In genomic region chr16:2022723-2023097, GRCh38 we compare ENCODE assay signal across 1 cellular context.
TF ChIP-seq lines count a peak whose summit lies in the region.

No MANE protein-coding gene starts in this region.

TF ChIP-seq in HepG2, 621 proteins besides CTCF, POLR2A, EP300 and RAD21:
- TF ChIP-seq ZSCAN30 (CRISPR knock-in tag; IDR thresholded peaks at IDR 0.05) (no peak), ATF7-NPFF (CRISPR knock-in tag; IDR thresholded peaks at IDR 0.05; ENCODE audit: low read depth) (no peak), CHD2 (IDR thresholded peaks at IDR 0.05; ENCODE audit: low read depth, low read length) (peak; percentile 72; the same call in 1 of the 2 replicates), YEATS4 (CRISPR knock-in tag; IDR thresholded peaks at IDR 0.05; ENCODE audit: borderline replicate concordance) (no peak), ZNF263 (CRISPR knock-in tag; IDR thresholded peaks at IDR 0.05) (no peak), PLRG1 (conservative IDR thresholded peaks at IDR 0.05) (no peak), THAP11 (CRISPR knock-in tag; IDR thresholded peaks at IDR 0.05) (no peak), ZNF205 (CRISPR knock-in tag; IDR thresholded peaks at IDR 0.05) (no peak), ZHX2 (IDR thresholded peaks at IDR 0.05; ENCODE audit: low read depth) (no peak), ZHX2 (CRISPR knock-in tag; IDR thresholded peaks at IDR 0.05; ENCODE audit: borderline replicate concordance) (no peak), SALL1 (CRISPR knock-in tag; IDR thresholded peaks at IDR 0.05) (no peak), THYN1 (CRISPR knock-in tag; IDR thresholded peaks at IDR 0.05; ENCODE audit: borderline replicate concordance, low read depth) (0 out of 2 replicates have a peak, but pooled peaks have one; percentile 38), BORCS8-MEF2B (CRISPR knock-in tag; IDR thresholded peaks at IDR 0.05) (0 out of 2 replicates have a peak, but pooled peaks have one; percentile 19), STAG1 (CRISPR knock-in tag; IDR thresholded peaks at IDR 0.05) (no peak), TP53 (CRISPR knock-in tag; conservative IDR thresholded peaks at IDR 0.05) (no peak), ATF7 (IDR thresholded peaks at IDR 0.05) (no peak), ATF7 (CRISPR knock-in tag; IDR thresholded peaks at IDR 0.05) (no peak), KLF15 (CRISPR knock-in tag; IDR thresholded peaks at IDR 0.05; ENCODE audit: borderline replicate concordance) (no peak), MED1 (CRISPR knock-in tag; IDR thresholded peaks at IDR 0.05) (no peak), ZNF766 (CRISPR knock-in tag; IDR thresholded peaks at IDR 0.05; ENCODE audit: borderline replicate concordance) (no peak), KDM5B (CRISPR knock-in tag; IDR thresholded peaks at IDR 0.05; ENCODE audit: borderline replicate concordance) (no peak)
- TF ChIP-seq, protein P1, sequence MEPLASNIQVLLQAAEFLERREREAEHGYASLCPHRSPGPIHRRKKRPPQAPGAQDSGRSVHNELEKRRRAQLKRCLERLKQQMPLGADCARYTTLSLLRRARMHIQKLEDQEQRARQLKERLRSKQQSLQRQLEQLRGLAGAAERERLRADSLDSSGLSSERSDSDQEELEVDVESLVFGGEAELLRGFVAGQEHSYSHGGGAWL (CRISPR knock-in tag; IDR thresholded peaks at IDR 0.05): no peak
- TF ChIP-seq, protein P2, sequence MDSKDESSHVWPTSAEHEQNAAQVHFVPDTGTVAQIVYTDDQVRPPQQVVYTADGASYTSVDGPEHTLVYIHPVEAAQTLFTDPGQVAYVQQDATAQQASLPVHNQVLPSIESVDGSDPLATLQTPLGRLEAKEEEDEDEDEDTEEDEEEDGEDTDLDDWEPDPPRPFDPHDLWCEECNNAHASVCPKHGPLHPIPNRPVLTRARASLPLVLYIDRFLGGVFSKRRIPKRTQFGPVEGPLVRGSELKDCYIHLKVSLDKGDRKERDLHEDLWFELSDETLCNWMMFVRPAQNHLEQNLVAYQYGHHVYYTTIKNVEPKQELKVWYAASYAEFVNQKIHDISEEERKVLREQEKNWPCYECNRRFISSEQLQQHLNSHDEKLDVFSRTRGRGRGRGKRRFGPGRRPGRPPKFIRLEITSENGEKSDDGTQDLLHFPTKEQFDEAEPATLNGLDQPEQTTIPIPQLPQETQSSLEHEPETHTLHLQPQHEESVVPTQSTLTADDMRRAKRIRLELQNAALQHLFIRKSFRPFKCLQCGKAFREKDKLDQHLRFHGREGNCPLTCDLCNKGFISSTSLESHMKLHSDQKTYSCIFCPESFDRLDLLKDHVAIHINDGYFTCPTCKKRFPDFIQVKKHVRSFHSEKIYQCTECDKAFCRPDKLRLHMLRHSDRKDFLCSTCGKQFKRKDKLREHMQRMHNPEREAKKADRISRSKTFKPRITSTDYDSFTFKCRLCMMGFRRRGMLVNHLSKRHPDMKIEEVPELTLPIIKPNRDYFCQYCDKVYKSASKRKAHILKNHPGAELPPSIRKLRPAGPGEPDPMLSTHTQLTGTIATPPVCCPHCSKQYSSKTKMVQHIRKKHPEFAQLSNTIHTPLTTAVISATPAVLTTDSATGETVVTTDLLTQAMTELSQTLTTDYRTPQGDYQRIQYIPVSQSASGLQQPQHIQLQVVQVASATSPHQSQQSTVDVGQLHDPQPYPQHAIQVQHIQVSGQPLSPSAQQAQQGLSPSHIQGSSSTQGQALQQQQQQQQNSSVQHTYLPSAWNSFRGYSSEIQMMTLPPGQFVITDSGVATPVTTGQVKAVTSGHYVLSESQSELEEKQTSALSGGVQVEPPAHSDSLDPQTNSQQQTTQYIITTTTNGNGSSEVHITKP (CRISPR knock-in tag; IDR thresholded peaks at IDR 0.05; ENCODE audit: low read depth): no peak
